9 cellular contexts compared by ENCODE assay signal in genomic region chr10:114471906-114472873, GRCh38.
A peak's percentile ranks its signal among the peaks of the same experiment; 100 is the strongest.
DNase-seq lines count a peak whose midpoint lies in the region; ATAC-seq and TF ChIP-seq lines count a peak whose summit lies in the region.
"Had no signal": no experiment of that assay in that cellular context is flagged by ENCODE, and none has a peak within 500 bp of the region (broad histone marks: within the 10 kb centered on the region; RNA-seq: fewer than 3 reads in every experiment).

No MANE protein-coding gene starts in this region.

- no peak for TF ChIP-seq EP300 in ovary (IDR thresholded peaks at IDR 0.05)

- no peak overlapping the region for H3K4me3 ChIP-seq in ovary
- H3K4me3 ChIP-seq in ascending aorta: no peak overlapping the region
- H3K4me3 ChIP-seq: lung had no signal

- H3K4me1 ChIP-seq in ovary (ENCODE audit: insufficient read depth): peaks cover 6% of the 10 kb centered on the region
- no peaks in the 10 kb centered on the region for H3K4me1 ChIP-seq in ascending aorta

- no peak for TF ChIP-seq POLR2A in ovary (IDR thresholded peaks at IDR 0.05)

- TF ChIP-seq CTCF in ovary (IDR thresholded peaks at IDR 0.05) (no peak), ascending aorta (IDR thresholded peaks at IDR 0.05) (no peak)

- peak; percentile 8 for ATAC-seq in GM19455 (IDR thresholded peaks at IDR 0.05; ENCODE audit: unreplicated experiment)
- no peak for ATAC-seq in stimulated activated naive CD8-positive, alpha-beta T cell treated with anti-CD3 and anti-CD28 coated beads, Interleukin-15, Interleukin-2, amounts not matched to agents 100 U/mL and 50 U/mL, for 24 hours

- H3K27me3 ChIP-seq in ovary (no peaks in the 10 kb centered on the region), ascending aorta (no peaks in the 10 kb centered on the region)

- 54 to 63% (median 54%) methylated on average over 11 of the region's 11 CpGs for WGBS in ovary, 3 donors

- H3K36me3 ChIP-seq in ovary (no peaks in the 10 kb centered on the region), ascending aorta (no peaks in the 10 kb centered on the region)

- intact Hi-C loops in ovary (cut with DNase I): loop anchor here (2.0 to 10.0 kb wide), 3 partner anchors 70 to 313 kb away; no protein-coding TSS in a partner anchor
- intact Hi-C loops in ascending aorta (cut with DNase I): loop anchor here (1.0 to 10.0 kb wide), 4 partner anchors 76 to 653 kb away; no protein-coding TSS in a partner anchor

- H3K27ac ChIP-seq in angular gyrus (ENCODE audit: low read depth, low read length) (peak overlapping the region; percentile 30), ovary (peak overlapping the region; percentile 15 to 43), ascending aorta (no peak overlapping the region)

- DNase-seq in NCI-H2029 (lab: John Stamatoyannopoulos, UW) (peak; percentile 46), ovary (no peak), ascending aorta (ENCODE audit: low spot score in 2 of 2) (no peak)
- DNase-seq in effector CD4-positive, alpha-beta T cell: no peak
- no peak for DNase-seq in stimulated activated naive CD8-positive, alpha-beta T cell treated with anti-CD3 and anti-CD28 coated beads, Interleukin-15, Interleukin-2, amounts not matched to agents 100 U/mL and 50 U/mL, for 24 hours
- DNase-seq in activated T-cell treated with anti-CD3 and anti-CD28 coated beads, Interleukin-2, amount 50 U/mL, for 1 hour: no peak

- no peaks in the 10 kb centered on the region for H3K9me3 ChIP-seq in ovary
- H3K9me3 ChIP-seq in ascending aorta: no peaks in the 10 kb centered on the region

Comparison
In these comparisons a context has a peak if more than half of its experiments do, and no peak if none do; other contexts are left out.
1. H3K27ac ChIP-seq: peak in angular gyrus (single experiment) and ovary (2 of 2); none in ascending aorta (0 of 2).